Comparison of ENCODE assay signal across 13 cellular contexts in the genomic region with DNA sequence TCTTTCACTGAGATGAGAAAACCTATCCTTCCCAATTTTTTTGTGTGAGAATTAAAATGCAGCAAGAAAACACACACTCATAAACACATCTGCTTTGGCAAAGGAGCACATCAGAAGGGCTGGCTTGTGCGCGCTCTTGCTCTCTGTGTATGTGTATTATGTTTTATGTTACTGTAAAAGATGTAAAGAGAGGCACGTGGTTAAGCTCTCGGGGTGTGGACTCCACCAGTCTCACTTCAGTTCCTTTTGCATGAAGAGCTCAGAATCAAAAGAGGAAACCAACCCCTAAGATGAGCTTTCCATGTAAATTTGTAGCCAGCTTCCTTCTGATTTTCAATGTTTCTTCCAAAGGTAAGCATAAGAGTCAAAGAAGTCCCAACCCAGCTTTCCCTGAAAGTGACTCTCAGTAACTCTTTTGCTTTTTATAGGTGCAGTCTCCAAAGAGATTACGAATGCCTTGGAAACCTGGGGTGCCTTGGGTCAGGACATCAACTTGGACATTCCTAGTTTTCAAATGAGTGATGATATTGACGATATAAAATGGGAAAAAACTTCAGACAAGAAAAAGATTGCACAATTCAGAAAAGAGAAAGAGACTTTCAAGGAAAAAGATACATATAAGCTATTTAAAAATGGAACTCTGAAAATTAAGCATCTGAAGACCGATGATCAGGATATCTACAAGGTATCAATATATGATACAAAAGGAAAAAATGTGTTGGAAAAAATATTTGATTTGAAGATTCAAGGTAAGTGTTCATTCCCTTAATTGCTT. TPM values are rescaled to one million over a fixed set of nuclear protein-coding genes. Genes with fewer than 3 reads are reported as not detected.
DNase-seq lines count a peak whose midpoint lies in the region; ATAC-seq and TF ChIP-seq lines count a peak whose summit lies in the region.
"Had no signal": no experiment of that assay in that cellular context is flagged by ENCODE, and none has a peak within 500 bp of the region (broad histone marks: within the 10 kb centered on the region; RNA-seq: fewer than 3 reads in every experiment).

A gene with protein sequence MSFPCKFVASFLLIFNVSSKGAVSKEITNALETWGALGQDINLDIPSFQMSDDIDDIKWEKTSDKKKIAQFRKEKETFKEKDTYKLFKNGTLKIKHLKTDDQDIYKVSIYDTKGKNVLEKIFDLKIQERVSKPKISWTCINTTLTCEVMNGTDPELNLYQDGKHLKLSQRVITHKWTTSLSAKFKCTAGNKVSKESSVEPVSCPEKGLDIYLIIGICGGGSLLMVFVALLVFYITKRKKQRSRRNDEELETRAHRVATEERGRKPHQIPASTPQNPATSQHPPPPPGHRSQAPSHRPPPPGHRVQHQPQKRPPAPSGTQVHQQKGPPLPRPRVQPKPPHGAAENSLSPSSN (plus strand): TSS at position 228 of the 775 bp plus-strand sequence. CDS start 63 bp downstream, at position 291.

- no peaks in the 10 kb centered on the region for H3K4me1 ChIP-seq in thoracic aorta (ENCODE audit: control insufficient read depth in 1 of 2, low read depth in 2 of 2)
- no peaks in the 10 kb centered on the region for H3K4me1 ChIP-seq in testis
- H3K4me1 ChIP-seq: esophagus muscularis mucosa had no signal

- peak; percentile 37 for ATAC-seq in left colon
- no peak for ATAC-seq in thoracic aorta (ENCODE audit: insufficient number of reproducible peaks, low FRiP score, low read depth)

- no peak for TF ChIP-seq POLR2A in testis (IDR thresholded peaks at IDR 0.05)

- H3K36me3 ChIP-seq in thoracic aorta (no peaks in the 10 kb centered on the region), testis (ENCODE audit: low read depth, missing control alignments) (no peaks in the 10 kb centered on the region)
- H3K36me3 ChIP-seq: esophagus muscularis mucosa had no signal

- peak within 1 kb of the TSS; percentile 46 for H3K4me3 ChIP-seq in thoracic aorta
- no peak within 1 kb of the TSS for H3K4me3 ChIP-seq in testis

- TF ChIP-seq CTCF in thoracic aorta (IDR thresholded peaks at IDR 0.05) (no peak), testis (IDR thresholded peaks at IDR 0.05) (no peak)

- H3K27ac ChIP-seq in thoracic aorta (no peak within 1 kb of the TSS), testis (no peak within 1 kb of the TSS)
- H3K27ac ChIP-seq: esophagus muscularis mucosa had no signal

- H3K27ac Mint-ChIP-seq in activated T-cell treated with anti-CD3 and anti-CD28 coated beads, Interleukin-2, amount 50 U/mL, for 24 hours: peak within 1 kb of the TSS; percentile 97

- H3K27me3 ChIP-seq in thoracic aorta (replicated peaks; ENCODE audit: insufficient read depth): no peaks in the 10 kb centered on the region
- no peaks in the 10 kb centered on the region for H3K27me3 ChIP-seq in testis
- H3K27me3 ChIP-seq: esophagus muscularis mucosa had no signal

- 82 to 90% methylated on average over 7 of the region's 7 CpGs for WGBS in testis, 2 donors

- H3K36me3 Mint-ChIP-seq in activated T-cell treated with anti-CD3 and anti-CD28 coated beads, Interleukin-2, amount 50 U/mL, for 24 hours (ENCODE audit: low read depth): peaks cover 65% of the 10 kb centered on the region

- intact Hi-C loops in left colon (cut with DNase I, micrococcal nuclease) (no loop called here), testis (cut with DNase I; ENCODE audit: low total_unique reads) (no loop called here)

- H3K9me3 ChIP-seq in thoracic aorta (no peaks in the 10 kb centered on the region), testis (no peaks in the 10 kb centered on the region)

- H3K27me3 Mint-ChIP-seq in activated T-cell treated with anti-CD3 and anti-CD28 coated beads, Interleukin-2, amount 50 U/mL, for 24 hours: no peaks in the 10 kb centered on the region

- H3K4me1 Mint-ChIP-seq in activated T-cell treated with anti-CD3 and anti-CD28 coated beads, Interleukin-2, amount 50 U/mL, for 24 hours (ENCODE audit: low read depth): peaks cover 34% of the 10 kb centered on the region

- H3K9me3 Mint-ChIP-seq in activated T-cell treated with anti-CD3 and anti-CD28 coated beads, Interleukin-2, amount 50 U/mL, for 24 hours: peaks cover 9% of the 10 kb centered on the region

- DNase-seq in activated T-cell treated with anti-CD3 and anti-CD28 coated beads, Interleukin-2, amount 50 U/mL, for 24 hours: peak; percentile 66
- DNase-seq in activated T-cell treated with anti-CD3 and anti-CD28 coated beads for 4 hours: no peak
- peak; percentile 69 for DNase-seq in activated CD8-positive, alpha-beta memory T cell treated with anti-CD3 and anti-CD28 coated beads for 24 hours
- peak in 1 of 2 donors; percentile 30 for DNase-seq in left colon
- DNase-seq in thoracic aorta (ENCODE audit: low spot score): no peak
- no peak for DNase-seq in mesenteric fat pad (ENCODE audit: low spot score)
- DNase-seq in RPMI8226: no peak
- no peak for DNase-seq in testis

- peak within 1 kb of the TSS; percentile 94 for H3K4me3 Mint-ChIP-seq in activated T-cell treated with anti-CD3 and anti-CD28 coated beads, Interleukin-2, amount 50 U/mL, for 24 hours

RNA-seq across cellular contexts. Expression of the gene that starts here (rescaled TPM):
- total RNA-seq in left colon: 1 to 10 TPM; 2.9 to 3.5 TPM
- total RNA-seq in thoracic aorta: 1 to 10 TPM; 1.4 to 3.0 TPM
- total RNA-seq in mesenteric fat pad: 2.3 TPM
- total RNA-seq in testis: 1 to 10 TPM in 1 of 2 donors, under 1 TPM in 1; 0.63 to 1.4 TPM
- 5.8 TPM for polyA plus RNA-seq in testis (ENCODE audit: insufficient read depth, low read depth, low replicate concordance)
- total RNA-seq: G401, H4, M059J had no signal
- polyA plus RNA-seq: neural cell had no signal

Comparison
In these comparisons a context has a peak if more than half of its experiments do, and no peak if none do; other contexts are left out.
1. DNase-seq: peak in activated T-cell treated with anti-CD3 and anti-CD28 coated beads, Interleukin-2, amount 50 U/mL, for 24 hours (single experiment) and activated CD8-positive, alpha-beta memory T cell treated with anti-CD3 and anti-CD28 coated beads for 24 hours (single experiment); none in activated T-cell treated with anti-CD3 and anti-CD28 coated beads for 4 hours (single experiment), thoracic aorta (single experiment), mesenteric fat pad (single experiment), RPMI8226 (single experiment) and testis (single experiment).